1 cellular context compared by ENCODE assay signal in genomic region chr21:37369307-37369854, GRCh38.
TF ChIP-seq lines count a peak whose summit lies in the region.

No MANE protein-coding gene starts in this region.

TF ChIP-seq in IMR-90, 13 proteins besides CTCF, POLR2A, EP300 and RAD21:
- TF ChIP-seq USF2 (IDR thresholded peaks at IDR 0.05; ENCODE audit: low read depth, low read length) (no peak), MAFK (IDR thresholded peaks at IDR 0.05; ENCODE audit: low read depth, low read length) (no peak), MAZ (IDR thresholded peaks at IDR 0.05; ENCODE audit: borderline replicate concordance, low read depth, low read length) (no peak), RCOR1 (IDR thresholded peaks at IDR 0.05; ENCODE audit: insufficient replicate concordance, low read length) (no peak), SMC3 (IDR thresholded peaks at IDR 0.05; ENCODE audit: low read depth, low read length) (no peak)
